9 cellular contexts compared by ENCODE assay signal in genomic region chr16:68995011-68995504, GRCh38.
DNase-seq lines count a peak whose midpoint lies in the region; ATAC-seq and TF ChIP-seq lines count a peak whose summit lies in the region.
"Had no signal": no experiment of that assay in that cellular context is flagged by ENCODE, and none has a peak within 500 bp of the region (broad histone marks: within the 10 kb centered on the region; RNA-seq: fewer than 3 reads in every experiment).

No MANE protein-coding gene starts in this region.

- no peaks in the 10 kb centered on the region for H3F3A ChIP-seq in DOHH2 (ENCODE audit: control insufficient read depth, insufficient read depth)

- H3K4me1 ChIP-seq in DOHH2 (ENCODE audit: control insufficient read depth, low read length) (no peaks in the 10 kb centered on the region), body of pancreas (peaks cover 22% of the 10 kb centered on the region), right lobe of liver (peaks cover 0 to 22% (median 11%) of the 10 kb centered on the region in 4 donors)

- DNase-seq in LNCaP clone FGC (ENCODE audit: low read depth) (peak; percentile 8), body of pancreas (peak in 2 of 4 donors; percentile 15 to 33), right lobe of liver (no peak), NCI-H187 (lab: John Stamatoyannopoulos, UW) (no peak), GF-D8 (lab: John Stamatoyannopoulos, UW) (no peak)

- H3K27me3 ChIP-seq in DOHH2 (ENCODE audit: control insufficient read depth, low read length) (no peaks in the 10 kb centered on the region), body of pancreas (no peaks in the 10 kb centered on the region), right lobe of liver (no peaks in the 10 kb centered on the region)

- H3K79me2 ChIP-seq in DOHH2 (ENCODE audit: control insufficient read depth, low read length) = no peaks in the 10 kb centered on the region

- ATAC-seq in body of pancreas (no peak), right lobe of liver (peak; percentile 47 to 79 (median 63)), GM18858 (IDR thresholded peaks at IDR 0.05; ENCODE audit: unreplicated experiment) (no peak), HG02759 (IDR thresholded peaks at IDR 0.05; ENCODE audit: unreplicated experiment) (no peak)

- no peaks in the 10 kb centered on the region for H3K36me3 ChIP-seq in DOHH2 (ENCODE audit: control insufficient read depth, low read length)
- no peaks in the 10 kb centered on the region for H3K36me3 ChIP-seq in body of pancreas (replicated peaks in 1 of 2; ENCODE audit: insufficient read depth in 1 of 2, low read depth in 2 of 2)
- no peaks in the 10 kb centered on the region for H3K36me3 ChIP-seq in right lobe of liver
- H3K36me3 ChIP-seq: thoracic aorta had no signal

- H3K9me2 ChIP-seq in DOHH2 (replicated peaks; ENCODE audit: control insufficient read depth, low read length) = no peaks in the 10 kb centered on the region

- TF ChIP-seq POLR2A in body of pancreas (IDR thresholded peaks at IDR 0.05) = no peak
- TF ChIP-seq POLR2A in right lobe of liver (IDR thresholded peaks at IDR 0.05) = no peak

- H3K4me3 ChIP-seq in DOHH2 (ENCODE audit: low read length) (no peak overlapping the region), LNCaP clone FGC (ENCODE audit: low read depth, low read length) (no peak overlapping the region), body of pancreas (no peak overlapping the region), right lobe of liver (no peak overlapping the region)
- H3K4me3 ChIP-seq: thoracic aorta had no signal

- H3K9me3 ChIP-seq in DOHH2 (ENCODE audit: control insufficient read depth, insufficient read depth, low read length) (no peaks in the 10 kb centered on the region), body of pancreas (no peaks in the 10 kb centered on the region), right lobe of liver (no peaks in the 10 kb centered on the region)
- H3K9me3 ChIP-seq: thoracic aorta had no signal

- H4K20me1 ChIP-seq in DOHH2 (ENCODE audit: control insufficient read depth, insufficient read depth, low read depth, low read length) = no peaks in the 10 kb centered on the region

- H3K27ac ChIP-seq in DOHH2 (ENCODE audit: low read depth, low read length) (no peak overlapping the region), body of pancreas (peak overlapping the region in 2 of 4 donors; percentile 69 to 73), right lobe of liver (peak overlapping the region in 1 of 3 donors; percentile 36)
- H3K27ac ChIP-seq: thoracic aorta had no signal

- TF ChIP-seq CTCF in DOHH2 (IDR thresholded peaks at IDR 0.05; ENCODE audit: low read depth, low read length, poor library complexity, severe bottlenecking) (peak; percentile 30), LNCaP clone FGC (IDR thresholded peaks at IDR 0.05; ENCODE audit: control insufficient read depth, extremely low read depth, insufficient read depth) (0 out of 2 replicates have a peak, but pooled peaks have one; percentile 11), body of pancreas (IDR thresholded peaks at IDR 0.05) (peak in 5 of 7 experiments; percentile 11 to 46 (median 34)), right lobe of liver (IDR thresholded peaks at IDR 0.05) (peak; percentile 21 to 47 (median 38))

- H3K4me2 ChIP-seq in DOHH2 (ENCODE audit: low read length) = no peak overlapping the region

- intact Hi-C loops in body of pancreas (cut with DNase I) = no loop called here
- intact Hi-C loops in right lobe of liver (cut with DNase I) = no loop called here

Comparison
In these comparisons a context has a peak if more than half of its experiments do, and no peak if none do; other contexts are left out.
1. ATAC-seq: peak in right lobe of liver (4 of 4); none in body of pancreas (single experiment), GM18858 (single experiment) and HG02759 (single experiment).
2. Peak in every context shown above with its lines, with median percentiles within 50 percentile points of each other: CTCF ChIP-seq.